18 cellular contexts compared by ENCODE assay signal in the genomic region with DNA sequence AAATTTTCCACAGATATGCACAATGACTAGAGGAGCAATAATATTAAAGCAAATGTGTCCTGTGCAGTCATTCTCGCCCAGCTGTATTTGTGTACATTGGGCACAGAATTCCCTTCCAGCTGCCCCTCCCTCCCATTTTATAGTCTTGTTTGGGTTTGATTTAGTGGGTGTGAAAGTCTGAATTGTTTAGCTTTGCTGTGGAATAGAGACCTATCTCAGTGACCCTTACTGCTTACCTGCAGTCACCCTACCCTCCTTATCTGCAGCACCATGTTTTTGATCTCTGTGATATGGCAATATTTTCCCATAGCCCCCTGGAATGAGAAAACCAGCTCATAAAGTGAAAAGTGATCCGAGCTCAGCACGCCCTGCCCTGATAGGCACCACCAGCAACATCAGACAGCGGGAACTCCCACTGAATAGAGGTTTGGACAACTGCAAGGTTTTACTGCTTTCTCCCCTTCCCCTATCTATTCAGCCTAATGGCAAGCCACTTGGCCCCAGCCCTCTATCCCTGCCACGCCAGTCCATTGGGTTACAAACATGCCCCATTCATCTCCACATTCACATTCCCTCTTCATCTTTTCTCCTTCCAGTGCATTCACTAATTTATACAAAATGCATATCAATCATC.
A peak's percentile ranks its signal among the peaks of the same experiment; 100 is the strongest.
DNase-seq lines count a peak whose midpoint lies in the region; ATAC-seq and TF ChIP-seq lines count a peak whose summit lies in the region.
"Had no signal": no experiment of that assay in that cellular context is flagged by ENCODE, and none has a peak within 500 bp of the region (broad histone marks: within the 10 kb centered on the region; RNA-seq: fewer than 3 reads in every experiment).

No MANE protein-coding gene starts in this region.

- peaks cover 8% of the 10 kb centered on the region for H3K27me3 Mint-ChIP-seq in nephron progenitor cell (ENCODE audit: low read depth, poor library complexity)

- H3K27ac Mint-ChIP-seq in nephron progenitor cell: peak overlapping the region; percentile 4
- H3K27ac Mint-ChIP-seq: CD8-positive, alpha-beta T cell had no signal

- no peak for ATAC-seq in HG03565 (IDR thresholded peaks at IDR 0.05; ENCODE audit: unreplicated experiment)
- ATAC-seq: CD8-positive, alpha-beta T cell had no signal

- peak overlapping the region; percentile 11; the same call in 1 of the 2 replicates for H3K27ac ChIP-seq in VCaP
- H3K27ac ChIP-seq: BLaER1 treated with 17β-estradiol and CSF1 and Interleukin-3, amounts not matched to agents 10 nM and 100 nM; HL-60; KMS-11; PC-9; SJSA1 had no signal

- no peaks in the 10 kb centered on the region for H3K36me3 Mint-ChIP-seq in nephron progenitor cell (ENCODE audit: low read depth)
- H3K36me3 Mint-ChIP-seq: CD8-positive, alpha-beta T cell had no signal

- CTCF ChIA-PET in HEK293T (lab: Yijun Ruan, JAX): interaction anchor here (0.6 kb wide), 1 partner anchor 67 kb away, joined by 4 read pairs; no protein-coding TSS in a partner anchor

- DNase-seq in COLO668 (lab: John Stamatoyannopoulos, UW; ENCODE audit: unreplicated experiment) (peak; percentile 43), HEK293T (ENCODE audit: extremely low spot score) (peak; percentile 42), nephron progenitor cell (peak; percentile 11)
- DNase-seq in stimulated activated CD4-positive, alpha-beta T cell treated with anti-CD3 and anti-CD28 coated beads, Interleukin-4, amount 100 ng/mL, for 4 hours: no peak
- no peak for DNase-seq in stimulated activated naive CD4-positive, alpha-beta T cell treated with Interleukin-2 at 50 U/mL for 16 hours (lab: John Stamatoyannopoulos, UW)
- DNase-seq: CD8-positive, alpha-beta T cell; DMS79; GOT3; NCI-H1436; NCI-H2029 treated with DMSO at 0.1 percent for 48 hours; NCI-H446 treated with DMSO at 0.1 percent for 48 hours; PC-9 had no signal

- H3K4me1 Mint-ChIP-seq in nephron progenitor cell: peaks cover 52% of the 10 kb centered on the region

- POLR2A ChIA-PET in HEK293T (lab: Yijun Ruan, JAX): interaction anchor here (0.5 kb wide), 1 partner anchor 8 kb away, joined by 3 read pairs; no protein-coding TSS in a partner anchor

- TF ChIP-seq CTCF in VCaP (conservative IDR thresholded peaks at IDR 0.05): no peak
- no peak for TF ChIP-seq CTCF in nephron progenitor cell (IDR thresholded peaks at IDR 0.05)

- H3K4me3 Mint-ChIP-seq in nephron progenitor cell: no peak overlapping the region
- H3K4me3 Mint-ChIP-seq: CD8-positive, alpha-beta T cell had no signal

- no peaks in the 10 kb centered on the region for H3K9me3 Mint-ChIP-seq in nephron progenitor cell
- H3K9me3 Mint-ChIP-seq: CD8-positive, alpha-beta T cell had no signal

TF ChIP-seq in HEK293T, 16 proteins besides CTCF, POLR2A, EP300 and RAD21:
- TF ChIP-seq, protein P1, sequence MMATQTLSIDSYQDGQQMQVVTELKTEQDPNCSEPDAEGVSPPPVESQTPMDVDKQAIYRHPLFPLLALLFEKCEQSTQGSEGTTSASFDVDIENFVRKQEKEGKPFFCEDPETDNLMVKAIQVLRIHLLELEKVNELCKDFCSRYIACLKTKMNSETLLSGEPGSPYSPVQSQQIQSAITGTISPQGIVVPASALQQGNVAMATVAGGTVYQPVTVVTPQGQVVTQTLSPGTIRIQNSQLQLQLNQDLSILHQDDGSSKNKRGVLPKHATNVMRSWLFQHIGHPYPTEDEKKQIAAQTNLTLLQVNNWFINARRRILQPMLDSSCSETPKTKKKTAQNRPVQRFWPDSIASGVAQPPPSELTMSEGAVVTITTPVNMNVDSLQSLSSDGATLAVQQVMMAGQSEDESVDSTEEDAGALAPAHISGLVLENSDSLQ (IDR thresholded peaks at IDR 0.05): 0 out of 2 replicates have a peak, but pooled peaks have one; percentile 20
- TF ChIP-seq L3MBTL2 (conservative IDR thresholded peaks at IDR 0.05): no peak

Comparison
In these comparisons a context has a peak if more than half of its experiments do, and no peak if none do; other contexts are left out.
1. DNase-seq: peak in COLO668 (single experiment), HEK293T (single experiment) and nephron progenitor cell (single experiment); none in stimulated activated CD4-positive, alpha-beta T cell treated with anti-CD3 and anti-CD28 coated beads, Interleukin-4, amount 100 ng/mL, for 4 hours (0 of 2) and stimulated activated naive CD4-positive, alpha-beta T cell treated with Interleukin-2 at 50 U/mL for 16 hours (single experiment).